3 cellular contexts compared by ENCODE assay signal in genomic region chr22:30234325-30234724, GRCh38. TPM values are rescaled to one million over a fixed set of nuclear protein-coding genes. Genes with fewer than 3 reads are reported as not detected.
"Had no signal": no experiment of that assay in that cellular context is flagged by ENCODE, and none has a peak within 500 bp of the region (broad histone marks: within the 10 kb centered on the region; RNA-seq: fewer than 3 reads in every experiment).

No MANE protein-coding gene starts in this region.

RNA-seq across cellular contexts. Expression of gene LIF, which starts 12.2 kb away (rescaled TPM):
- total RNA-seq: ascending aorta had no signal

RNA-seq across cellular contexts. Expression of gene OSM, which starts 32.3 kb away (rescaled TPM):
- total RNA-seq: ascending aorta, Peyer's patch, SK-MEL-5 had no signal
